In the genomic region with DNA sequence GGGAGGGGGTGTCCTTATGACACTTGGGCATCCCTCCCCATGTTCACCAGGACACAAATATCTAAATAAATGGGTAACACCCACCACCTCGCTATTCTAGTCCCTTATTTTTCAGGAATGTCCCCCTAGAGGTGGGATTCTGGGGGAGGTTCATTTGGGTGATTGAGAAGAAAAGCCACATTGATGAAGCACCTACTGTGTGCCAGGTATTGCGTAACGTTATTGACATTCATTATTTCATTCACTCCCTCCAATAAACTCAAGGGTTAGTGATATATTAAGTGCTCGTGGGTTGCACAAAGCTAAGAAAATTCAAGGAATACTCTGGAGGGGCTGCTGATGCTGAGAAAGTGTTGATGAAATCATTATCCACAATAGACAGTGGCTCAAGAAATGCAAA, we compare ENCODE assay signal across 4 cellular contexts.
A peak's percentile ranks its signal among the peaks of the same experiment; 100 is the strongest.
TF ChIP-seq lines count a peak whose summit lies in the region.

No MANE protein-coding gene starts in this region.

TF ChIP-seq in HepG2, 621 proteins besides CTCF, POLR2A, EP300 and RAD21:
- TF ChIP-seq ZKSCAN1 (IDR thresholded peaks at IDR 0.05; ENCODE audit: low read length): peak; percentile 63; the same call in 1 of the 2 replicates
- peak; percentile 78 for TF ChIP-seq CEBPB (IDR thresholded peaks at IDR 0.05; ENCODE audit: borderline replicate concordance, low read depth, low read length)
- TF ChIP-seq ELF1 (CRISPR knock-in tag; IDR thresholded peaks at IDR 0.05): no peak
- TF ChIP-seq MTF2 (CRISPR knock-in tag; IDR thresholded peaks at IDR 0.05; ENCODE audit: borderline replicate concordance): no peak

TF ChIP-seq in IMR-90, 13 proteins besides CTCF, POLR2A, EP300 and RAD21:
- no peak for TF ChIP-seq RCOR1 (IDR thresholded peaks at IDR 0.05; ENCODE audit: insufficient replicate concordance, low read length)
- TF ChIP-seq CEBPB (IDR thresholded peaks at IDR 0.05; ENCODE audit: low read depth, low read length): peak; percentile 82
TF ChIP-seq in IMR-90: peak in this region for 1.

TF ChIP-seq in K562, 482 proteins besides CTCF, POLR2A, EP300 and RAD21:
- TF ChIP-seq CHD4 (IDR thresholded peaks at IDR 0.05; ENCODE audit: insufficient read depth, insufficient replicate concordance, low read depth, low read length, poor library complexity, severe bottlenecking) (no peak), ZNF766 (CRISPR knock-in tag; conservative IDR thresholded peaks at IDR 0.05) (no peak), PHB2 (IDR thresholded peaks at IDR 0.05; ENCODE audit: low read depth) (no peak), CEBPG (CRISPR knock-in tag; IDR thresholded peaks at IDR 0.05) (no peak), CEBPG (tag; conservative IDR thresholded peaks at IDR 0.05 in 1 of 2, IDR thresholded peaks at IDR 0.05 in 1 of 2) (peak in 1 of 2 experiments; percentile 84; a peak in 2 of 4 replicates), CEBPB (tag; IDR thresholded peaks at IDR 0.05) (peak; percentile 76), ZNF589 (CRISPR knock-in tag; IDR thresholded peaks at IDR 0.05; ENCODE audit: low read depth) (no peak), MEF2D (tag; conservative IDR thresholded peaks at IDR 0.05; ENCODE audit: low read depth) (no peak), FOXM1 (IDR thresholded peaks at IDR 0.05; ENCODE audit: low read depth) (no peak), FOXM1 (CRISPR knock-in tag; IDR thresholded peaks at IDR 0.05; ENCODE audit: low read depth) (no peak), IRF2 (CRISPR knock-in tag; IDR thresholded peaks at IDR 0.05) (no peak), NCOA1 (IDR thresholded peaks at IDR 0.05; ENCODE audit: low read depth) (no peak)
- TF ChIP-seq, protein P1, sequence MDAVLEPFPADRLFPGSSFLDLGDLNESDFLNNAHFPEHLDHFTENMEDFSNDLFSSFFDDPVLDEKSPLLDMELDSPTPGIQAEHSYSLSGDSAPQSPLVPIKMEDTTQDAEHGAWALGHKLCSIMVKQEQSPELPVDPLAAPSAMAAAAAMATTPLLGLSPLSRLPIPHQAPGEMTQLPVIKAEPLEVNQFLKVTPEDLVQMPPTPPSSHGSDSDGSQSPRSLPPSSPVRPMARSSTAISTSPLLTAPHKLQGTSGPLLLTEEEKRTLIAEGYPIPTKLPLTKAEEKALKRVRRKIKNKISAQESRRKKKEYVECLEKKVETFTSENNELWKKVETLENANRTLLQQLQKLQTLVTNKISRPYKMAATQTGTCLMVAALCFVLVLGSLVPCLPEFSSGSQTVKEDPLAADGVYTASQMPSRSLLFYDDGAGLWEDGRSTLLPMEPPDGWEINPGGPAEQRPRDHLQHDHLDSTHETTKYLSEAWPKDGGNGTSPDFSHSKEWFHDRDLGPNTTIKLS (IDR thresholded peaks at IDR 0.05; ENCODE audit: borderline replicate concordance, low read depth): no peak

TF ChIP-seq in H1, 55 proteins besides CTCF, POLR2A, EP300 and RAD21:
- TF ChIP-seq CEBPB (IDR thresholded peaks at IDR 0.05; ENCODE audit: low read depth, low read length) (peak; percentile 92), SIRT6 (IDR thresholded peaks at IDR 0.05; ENCODE audit: low read length) (no peak)
